18 cellular contexts compared by ENCODE assay signal in genomic region chr9:75937859-75938258, GRCh38.
"Had no signal": no experiment of that assay in that cellular context is flagged by ENCODE, and none has a peak within 500 bp of the region (broad histone marks: within the 10 kb centered on the region; RNA-seq: fewer than 3 reads in every experiment).

No MANE protein-coding gene starts in this region.

- ATAC-seq: gastrocnemius medialis, heart right ventricle, left lobe of liver, natural killer cell had no signal

- H3K4me3 Mint-ChIP-seq: natural killer cell, neural progenitor cell had no signal

- H3K9me3 ChIP-seq: gastrocnemius medialis, heart right ventricle, ovary, right atrium auricular region, testis, transverse colon had no signal

- H3K27ac ChIP-seq: dorsolateral prefrontal cortex, gastrocnemius medialis, heart right ventricle, neural progenitor cell, right atrium auricular region, testis, transverse colon had no signal

- H3K27ac Mint-ChIP-seq: natural killer cell, neural progenitor cell had no signal

- H3K27me3 ChIP-seq: dorsolateral prefrontal cortex, gastrocnemius medialis, heart right ventricle, neural progenitor cell, ovary, right atrium auricular region, testis, transverse colon had no signal

- H3K36me3 ChIP-seq: gastrocnemius medialis, ovary, right atrium auricular region had no signal

- H3K9me3 Mint-ChIP-seq: natural killer cell had no signal

- H3K4me3 ChIP-seq: dorsolateral prefrontal cortex, gastrocnemius medialis, heart right ventricle, neural progenitor cell, ovary, right atrium auricular region, smooth muscle cell, testis, transverse colon had no signal

- H3K4me1 ChIP-seq: neural progenitor cell, right atrium auricular region had no signal

- DNase-seq: cortex of kidney; dorsolateral prefrontal cortex; effector CD8-positive, alpha-beta T cell; gastrocnemius medialis; heart right ventricle; islet precursor cell; mammary epithelial cell; natural killer cell; nucleus accumbens; stimulated activated CD4-positive, alpha-beta T cell treated with anti-CD3 and anti-CD28 coated beads, Interleukin-2, amount 100 ng/mL, for 48 hours; stimulated activated naive CD4-positive, alpha-beta T cell treated with Interleukin-2 at 50 U/mL for 16 hours; testis; transverse colon had no signal

- H3K36me3 Mint-ChIP-seq: natural killer cell had no signal

- H3K4me1 Mint-ChIP-seq: neural progenitor cell had no signal
